In the genomic region with DNA sequence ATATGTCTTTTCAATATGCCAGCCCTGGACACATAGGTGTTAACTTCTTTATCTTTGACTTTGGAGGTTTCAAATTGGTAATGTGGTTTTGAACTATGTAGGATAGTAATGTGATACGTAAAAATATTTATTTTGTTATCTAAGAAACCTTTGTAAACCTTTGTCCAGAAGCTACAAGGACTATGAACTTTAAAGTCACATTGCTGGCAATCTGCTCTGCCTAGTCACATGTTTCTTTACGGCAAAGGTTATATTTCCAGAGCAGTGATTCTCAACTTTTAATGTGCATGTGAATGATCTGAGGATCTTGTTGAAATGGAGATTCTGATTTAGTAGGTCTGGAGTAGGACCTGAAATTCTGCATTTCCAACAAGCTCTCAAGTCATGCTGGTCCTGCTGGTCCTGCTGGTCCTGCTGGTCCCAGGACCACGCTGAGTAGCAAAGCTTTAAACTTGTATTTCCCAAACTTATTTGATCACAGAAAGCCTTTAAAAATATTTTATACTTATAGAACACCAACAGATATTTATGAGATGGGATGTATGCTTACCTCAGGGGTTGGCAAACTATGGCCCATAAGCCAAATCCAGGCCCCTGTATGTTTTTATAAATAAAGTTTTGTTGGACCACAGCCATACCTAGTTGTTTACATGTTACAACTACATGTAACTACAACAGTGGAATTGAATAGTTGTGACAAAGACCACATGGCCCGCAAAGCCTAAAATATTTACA, we compare ENCODE assay signal across 14 cellular contexts.
"Had no signal": no experiment of that assay in that cellular context is flagged by ENCODE, and none has a peak within 500 bp of the region (broad histone marks: within the 10 kb centered on the region; RNA-seq: fewer than 3 reads in every experiment).

No MANE protein-coding gene starts in this region.

- DNase-seq: activated CD4-positive, alpha-beta T cell treated with anti-CD3 and anti-CD28 coated beads, Interleukin-2, amount 50 U/mL, for 4 hours; activated T-cell treated with anti-CD3 and anti-CD28 coated beads, Interleukin-2, amount 50 U/mL, for 1 hour; brain microvascular endothelial cell; effector memory CD4-positive, alpha-beta T cell; foreskin fibroblast; head of caudate nucleus; left ventricle myocardium superior; ovary; substantia nigra; T-helper 2 cell; upper lobe of right lung had no signal

- H3K36me3 ChIP-seq: ovary had no signal

- ATAC-seq: left ventricle myocardium superior; stimulated activated effector memory CD8-positive, alpha-beta T cell treated with anti-CD3 and anti-CD28 coated beads, Interleukin-12 subunit alpha, Interleukin-12 subunit beta, amount 100 ng/mL, for 72 hours; upper lobe of right lung had no signal

- H3K27ac ChIP-seq: brain microvascular endothelial cell, neural progenitor cell, ovary, right atrium auricular region, upper lobe of right lung had no signal

- H3K27me3 ChIP-seq: brain microvascular endothelial cell, neural progenitor cell, ovary, right atrium auricular region, upper lobe of right lung had no signal

- H3K4me1 ChIP-seq: right atrium auricular region, upper lobe of right lung had no signal

- H3K4me3 ChIP-seq: neural progenitor cell, ovary, right atrium auricular region, upper lobe of right lung had no signal

- H3K9me3 ChIP-seq: ovary, right atrium auricular region, upper lobe of right lung had no signal
